In the genomic region with DNA sequence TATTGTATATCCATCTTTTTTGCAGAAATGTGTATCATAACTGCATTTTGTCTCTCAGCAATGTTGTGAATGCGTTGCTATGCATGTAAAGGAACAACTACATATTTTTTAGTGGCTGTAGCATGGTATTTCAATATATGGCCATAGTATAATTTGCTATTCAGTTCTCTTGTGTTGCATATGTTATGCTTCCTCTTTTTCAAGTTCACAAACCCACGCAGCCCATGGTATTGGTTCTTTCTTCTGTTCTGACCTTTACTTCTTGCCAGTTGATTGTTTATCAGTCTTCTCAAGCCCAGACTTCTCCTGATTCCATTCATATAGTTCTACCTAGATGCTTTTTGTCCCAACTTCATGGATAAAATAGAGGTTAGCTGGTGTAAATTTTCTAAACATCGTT, we compare ENCODE assay signal across 22 cellular contexts. TPM values are rescaled to one million over a fixed set of nuclear protein-coding genes. Genes with fewer than 3 reads are reported as not detected.
DNase-seq lines count a peak whose midpoint lies in the region; ATAC-seq and TF ChIP-seq lines count a peak whose summit lies in the region.
"Had no signal": no experiment of that assay in that cellular context is flagged by ENCODE, and none has a peak within 500 bp of the region (broad histone marks: within the 10 kb centered on the region; RNA-seq: fewer than 3 reads in every experiment).

No MANE protein-coding gene starts in this region.

- TF ChIP-seq POLR2A in lower leg skin (IDR thresholded peaks at IDR 0.05) = no peak

- ATAC-seq in GM19023 (IDR thresholded peaks at IDR 0.05; ENCODE audit: unreplicated experiment) (peak; percentile 60), HG03442 (IDR thresholded peaks at IDR 0.05; ENCODE audit: unreplicated experiment) (peak; percentile 80)
- ATAC-seq: activated naive CD4-positive, alpha-beta T cell treated with anti-CD3 and anti-CD28 coated beads, Interleukin-2, amount 50 U/mL, for 72 hours; psoas muscle; Right ventricle myocardium inferior; T-helper 17 cell had no signal

- no peak for TF ChIP-seq CTCF in lower leg skin (IDR thresholded peaks at IDR 0.05)

- intact Hi-C loops in lower leg skin (cut with DNase I; ENCODE audit: low total_unique reads) = no loop called here

- DNase-seq in SIG-M5 treated with dmso at 0.1 percent for 504 hours (lab: John Stamatoyannopoulos, UW; ENCODE audit: unreplicated experiment) (peak; percentile 68), HEK293T (ENCODE audit: extremely low spot score) (no peak), GM19238 (ENCODE audit: insufficient read length, low spot score) (no peak), T-helper 1 cell (no peak), lower leg skin (ENCODE audit: low spot score in 2 of 2) (no peak)
- DNase-seq: activated B cell treated with CpG ODN at 0.5 μM for 24 hours; activated CD8-positive, alpha-beta memory T cell treated with anti-CD3 and anti-CD28 coated beads for 24 hours; AML-193; IMR-90; MG63; midbrain; NCI-H2029; NCI-H446; psoas muscle; stimulated activated CD4-positive, alpha-beta T cell treated with anti-CD3 and anti-CD28 coated beads, Interleukin-4, amount 100 ng/mL, for 24 hours; T-helper 17 cell had no signal

- CTCF ChIA-PET in HEK293T (lab: Yijun Ruan, JAX) = interaction anchor here (0.6 to 2.6 kb wide), 4 partner anchors 10 to 266 kb away, joined by 3 to 10 read pairs (median 6); no protein-coding TSS in a partner anchor

- POLR2A ChIA-PET in HEK293T (lab: Yijun Ruan, JAX) = no interaction called here

- WGBS in lower leg skin, 2 donors = 68 to 70% methylated on average over 3 of the region's 3 CpGs

- no peak overlapping the region for H3K4me3 ChIP-seq in lower leg skin (ENCODE audit: low read depth, poor library complexity, severe bottlenecking)
- H3K4me3 ChIP-seq: MG63, psoas muscle, skin epidermis had no signal

TF ChIP-seq in HEK293T, 16 proteins besides CTCF, POLR2A, EP300 and RAD21:
- TF ChIP-seq PKNOX1 (IDR thresholded peaks at IDR 0.05) (no peak), TARDBP (IDR thresholded peaks at IDR 0.05) (no peak), ZNF384 (IDR thresholded peaks at IDR 0.05) (no peak), NFRKB (IDR thresholded peaks at IDR 0.05) (no peak), CTBP1 (IDR thresholded peaks at IDR 0.05; ENCODE audit: borderline replicate concordance) (no peak), FOXK2 (IDR thresholded peaks at IDR 0.05) (no peak), L3MBTL2 (conservative IDR thresholded peaks at IDR 0.05) (no peak), BHLHE40 (IDR thresholded peaks at IDR 0.05; ENCODE audit: borderline replicate concordance) (no peak), FOXA1 (IDR thresholded peaks at IDR 0.05) (no peak), ARNT (IDR thresholded peaks at IDR 0.05) (no peak), LEF1 (IDR thresholded peaks at IDR 0.05; ENCODE audit: borderline replicate concordance) (no peak), SUZ12 (IDR thresholded peaks at IDR 0.05) (no peak), FOXM1 (IDR thresholded peaks at IDR 0.05; ENCODE audit: borderline replicate concordance) (no peak), SP1 (IDR thresholded peaks at IDR 0.05) (no peak)

RNA-seq across cellular contexts. Expression of gene SLC22A15, which starts 6.1 kb away (rescaled TPM):
- total RNA-seq in lower leg skin = 10 to 100 TPM in 3 of 4 donors, 1 to 10 TPM in 1; 7.9 to 11.5 (median 10.5) TPM
- total RNA-seq: G401 had no signal
